37 cellular contexts compared by ENCODE assay signal in genomic region chr1:174830019-174830418, GRCh38.
"Had no signal": no experiment of that assay in that cellular context is flagged by ENCODE, and none has a peak within 500 bp of the region (broad histone marks: within the 10 kb centered on the region; RNA-seq: fewer than 3 reads in every experiment).

No MANE protein-coding gene starts in this region.

- H3K27me3 Mint-ChIP-seq: activated CD4-positive, alpha-beta memory T cell treated with anti-CD3 and anti-CD28 coated beads, Interleukin-2, amount 10 ng/mL, durations not matched to agents 7 days and 5 days; activated CD4-positive, alpha-beta T cell treated with anti-CD3 and anti-CD28 coated beads for 36 hours; activated CD4-positive, alpha-beta T cell treated with anti-CD3 and anti-CD28 coated beads, Interleukin-2, amount 10 ng/mL, durations not matched to agents 7 days and 5 days; activated naive CD8-positive, alpha-beta T cell treated with anti-CD3 and anti-CD28 coated beads for 36 hours; activated T-helper 17 cell treated with anti-CD3 and anti-CD28 coated beads, Interleukin-2, amount 50 U/mL, for 72 hours had no signal

- H3K4me1 Mint-ChIP-seq: activated CD4-positive, alpha-beta memory T cell treated with anti-CD3 and anti-CD28 coated beads, Interleukin-2, amount 10 ng/mL, durations not matched to agents 7 days and 5 days; activated CD4-positive, alpha-beta T cell treated with anti-CD3 and anti-CD28 coated beads for 36 hours; activated CD4-positive, alpha-beta T cell treated with anti-CD3 and anti-CD28 coated beads, Interleukin-2, amount 10 ng/mL, durations not matched to agents 7 days and 5 days; activated T-helper 17 cell treated with anti-CD3 and anti-CD28 coated beads, Interleukin-2, amount 50 U/mL, for 72 hours had no signal

- H3K4me3 Mint-ChIP-seq: activated CD4-positive, alpha-beta memory T cell treated with anti-CD3 and anti-CD28 coated beads, Interleukin-2, amount 10 ng/mL, durations not matched to agents 7 days and 5 days; activated CD4-positive, alpha-beta T cell treated with anti-CD3 and anti-CD28 coated beads for 36 hours; activated CD4-positive, alpha-beta T cell treated with anti-CD3 and anti-CD28 coated beads, Interleukin-2, amount 10 ng/mL, durations not matched to agents 7 days and 5 days; activated naive CD4-positive, alpha-beta T cell treated with anti-CD3 and anti-CD28 coated beads for 36 hours; activated naive CD8-positive, alpha-beta T cell treated with anti-CD3 and anti-CD28 coated beads for 36 hours; activated T-cell treated with anti-CD3 and anti-CD28 coated beads, Interleukin-2, amount 50 U/mL, for 4 hours; activated T-cell treated with anti-CD3 and anti-CD28 coated beads, Interleukin-2, amount 50 U/mL, for 72 hours; activated T-helper 1 cell treated with anti-CD3 and anti-CD28 coated beads, Interleukin-12 subunit alpha, Interleukin-12 subunit beta, Interleukin-2, Interleukin-4 antibody, amounts not matched to agents 30 ng/mL and 10 ng/mL and 1 ng/mL, durations not matched to agents 14 hours and 24 hours and 36 hours; activated T-helper 17 cell treated with anti-CD3 and anti-CD28 coated beads, Interleukin-2, amount 50 U/mL, for 72 hours; T-helper 1 cell treated with Interleukin-12 subunit alpha and Interleukin-12 subunit beta and Interleukin-4 antibody, amounts not matched to agents 30 μg/mL and 1 μg/mL, for 36 hours; T-helper 2 cell treated with Interferon-gamma antibody and Interleukin-4, amounts not matched to agents 5 μg/mL and 100 μg/mL, for 36 hours had no signal

- H3K9me3 Mint-ChIP-seq: activated CD4-positive, alpha-beta memory T cell treated with anti-CD3 and anti-CD28 coated beads, Interleukin-2, amount 10 ng/mL, durations not matched to agents 7 days and 5 days; activated CD4-positive, alpha-beta T cell treated with anti-CD3 and anti-CD28 coated beads, Interleukin-2, amount 10 ng/mL, durations not matched to agents 7 days and 5 days; activated naive CD4-positive, alpha-beta T cell treated with anti-CD3 and anti-CD28 coated beads for 36 hours; activated naive CD4-positive, alpha-beta T cell treated with anti-CD3 and anti-CD28 coated beads, Interleukin-2, amount 50 U/mL, for 72 hours; activated naive CD8-positive, alpha-beta T cell treated with anti-CD3 and anti-CD28 coated beads for 36 hours; activated T-cell treated with anti-CD3 and anti-CD28 coated beads, Interleukin-2, amount 50 U/mL, for 4 hours; activated T-cell treated with anti-CD3 and anti-CD28 coated beads, Interleukin-2, amount 50 U/mL, for 72 hours; activated T-helper 1 cell treated with anti-CD3 and anti-CD28 coated beads, Interleukin-12 subunit alpha, Interleukin-12 subunit beta, Interleukin-2, Interleukin-4 antibody, amounts not matched to agents 30 ng/mL and 10 ng/mL and 1 ng/mL, durations not matched to agents 14 hours and 24 hours and 36 hours; activated T-helper 17 cell treated with anti-CD3 and anti-CD28 coated beads, Interleukin-2, amount 50 U/mL, for 72 hours; T-helper 1 cell treated with Interleukin-12 subunit alpha and Interleukin-12 subunit beta and Interleukin-4 antibody, amounts not matched to agents 30 μg/mL and 1 μg/mL, for 36 hours; T-helper 2 cell treated with Interferon-gamma antibody and Interleukin-4, amounts not matched to agents 5 μg/mL and 100 μg/mL, for 36 hours had no signal

- H3K9me3 ChIP-seq: adrenal gland, body of pancreas, breast epithelium had no signal

- H3K36me3 ChIP-seq: adrenal gland, brain microvascular endothelial cell, breast epithelium had no signal

- H3K36me3 Mint-ChIP-seq: activated naive CD4-positive, alpha-beta T cell treated with anti-CD3 and anti-CD28 coated beads, Interleukin-2, amount 50 U/mL, for 72 hours had no signal

- H3K27ac ChIP-seq: adrenal gland, body of pancreas, brain microvascular endothelial cell, breast epithelium, VCaP had no signal

- H3K4me1 ChIP-seq: adrenal gland, body of pancreas, breast epithelium had no signal

- DNase-seq: activated CD4-positive, alpha-beta memory T cell treated with anti-CD3 and anti-CD28 coated beads, Interleukin-2, amount 10 ng/mL, durations not matched to agents 7 days and 5 days; activated CD4-positive, alpha-beta T cell treated with anti-CD3 and anti-CD28 coated beads for 1 hour; activated CD4-positive, alpha-beta T cell treated with anti-CD3 and anti-CD28 coated beads for 36 hours; activated CD4-positive, alpha-beta T cell treated with anti-CD3 and anti-CD28 coated beads for 48 hours; activated CD4-positive, alpha-beta T cell treated with anti-CD3 and anti-CD28 coated beads, Interleukin-2, amount 10 ng/mL, durations not matched to agents 7 days and 5 days; activated CD4-positive, alpha-beta T cell treated with anti-CD3 and anti-CD28 coated beads, Interleukin-2, amount 50 U/mL, for 48 hours; activated CD4-positive, CD25-positive, alpha-beta regulatory T cell; activated CD8-positive, alpha-beta memory T cell treated with anti-CD3 and anti-CD28 coated beads, Interleukin-2, amount 50 U/mL, for 4 hours; activated effector memory CD4-positive, alpha-beta T cell treated with anti-CD3 and anti-CD28 coated beads, Interleukin-2, amount 50 U/mL, for 16 hours; activated gamma-delta T cell treated with Interleukin-2 at 50 U/mL for 16 hours; activated naive CD4-positive, alpha-beta T cell; activated naive CD4-positive, alpha-beta T cell treated with anti-CD3 and anti-CD28 coated beads for 36 hours; activated naive CD4-positive, alpha-beta T cell treated with anti-CD3 and anti-CD28 coated beads, Interleukin-2, amount 50 U/mL, for 16 hours; activated naive CD8-positive, alpha-beta T cell treated with anti-CD3 and anti-CD28 coated beads for 36 hours; activated T-cell treated with anti-CD3 and anti-CD28 coated beads for 4 hours; activated T-cell treated with anti-CD3 and anti-CD28 coated beads, Interleukin-2, amount 50 U/mL, for 1 hour; activated T-cell treated with anti-CD3 and anti-CD28 coated beads, Interleukin-2, amount 50 U/mL, for 4 hours; activated T-cell treated with anti-CD3 and anti-CD28 coated beads, Interleukin-2, amount 50 U/mL, for 72 hours; adrenal gland; amniotic stem cell; aorta; body of pancreas; brain microvascular endothelial cell; central memory CD4-positive, alpha-beta T cell; T-helper 1 cell; T-helper 2 cell; T-helper 9 cell had no signal

- H3K27me3 ChIP-seq: adrenal gland, body of pancreas, brain microvascular endothelial cell, breast epithelium had no signal

- H3K27ac Mint-ChIP-seq: activated CD4-positive, alpha-beta memory T cell treated with anti-CD3 and anti-CD28 coated beads, Interleukin-2, amount 10 ng/mL, durations not matched to agents 7 days and 5 days; activated CD4-positive, alpha-beta T cell treated with anti-CD3 and anti-CD28 coated beads for 36 hours; activated CD4-positive, alpha-beta T cell treated with anti-CD3 and anti-CD28 coated beads, Interleukin-2, amount 10 ng/mL, durations not matched to agents 7 days and 5 days; activated naive CD4-positive, alpha-beta T cell treated with anti-CD3 and anti-CD28 coated beads for 36 hours; activated naive CD4-positive, alpha-beta T cell treated with anti-CD3 and anti-CD28 coated beads, Interleukin-2, amount 50 U/mL, for 72 hours; activated naive CD8-positive, alpha-beta T cell treated with anti-CD3 and anti-CD28 coated beads for 36 hours; activated T-cell treated with anti-CD3 and anti-CD28 coated beads, Interleukin-2, amount 50 U/mL, for 72 hours; activated T-helper 1 cell treated with anti-CD3 and anti-CD28 coated beads, Interleukin-12 subunit alpha, Interleukin-12 subunit beta, Interleukin-2, Interleukin-4 antibody, amounts not matched to agents 30 ng/mL and 10 ng/mL and 1 ng/mL, durations not matched to agents 14 hours and 24 hours and 36 hours; activated T-helper 17 cell treated with anti-CD3 and anti-CD28 coated beads, Interleukin-2, amount 50 U/mL, for 72 hours; T-helper 1 cell treated with Interleukin-12 subunit alpha and Interleukin-12 subunit beta and Interleukin-4 antibody, amounts not matched to agents 30 μg/mL and 1 μg/mL, for 36 hours; T-helper 2 cell treated with Interferon-gamma antibody and Interleukin-4, amounts not matched to agents 5 μg/mL and 100 μg/mL, for 36 hours had no signal

- FAIRE-seq: astrocyte, colon had no signal

- ATAC-seq: activated CD4-positive, alpha-beta T cell treated with anti-CD3 and anti-CD28 coated beads for 36 hours; activated CD4-positive, CD25-positive, alpha-beta regulatory T cell treated with anti-CD3 and anti-CD28 coated beads, Interleukin-2, amount 50 U/mL, for 24 hours; activated naive CD4-positive, alpha-beta T cell treated with anti-CD3 and anti-CD28 coated beads, Interleukin-2, amount 50 U/mL, for 72 hours; activated T-cell treated with anti-CD3 and anti-CD28 coated beads, Interleukin-2, amount 50 U/mL, for 4 hours; activated T-cell treated with anti-CD3 and anti-CD28 coated beads, Interleukin-2, amount 50 U/mL, for 72 hours; activated T-helper 17 cell treated with anti-CD3 and anti-CD28 coated beads, Interleukin-2, amount 50 U/mL, for 72 hours; body of pancreas had no signal

- H3K4me3 ChIP-seq: adrenal gland, body of pancreas, breast epithelium had no signal
